15 cellular contexts compared by ENCODE assay signal in the genomic region with DNA sequence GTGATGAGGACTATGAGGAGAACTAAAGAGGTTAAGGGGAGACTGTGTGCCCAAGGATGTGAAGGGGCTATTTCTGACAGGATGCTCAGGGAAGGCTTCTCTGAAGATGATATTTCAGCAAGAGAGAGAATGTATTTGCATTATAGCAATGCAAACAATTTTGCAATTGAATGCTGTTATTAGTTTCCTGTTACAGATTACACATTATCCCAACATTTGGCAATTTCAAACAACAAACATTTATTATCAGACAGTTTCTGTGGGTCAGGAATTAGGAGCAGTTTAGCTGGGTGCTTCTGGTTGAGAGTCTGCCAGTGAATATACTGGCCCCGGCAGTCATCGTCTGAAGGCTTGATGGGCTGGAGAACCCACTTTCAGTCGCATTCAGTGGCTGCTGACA.
DNase-seq lines count a peak whose midpoint lies in the region; ATAC-seq and TF ChIP-seq lines count a peak whose summit lies in the region.
"Had no signal": no experiment of that assay in that cellular context is flagged by ENCODE, and none has a peak within 500 bp of the region (broad histone marks: within the 10 kb centered on the region; RNA-seq: fewer than 3 reads in every experiment).

No MANE protein-coding gene starts in this region.

- H3K27ac ChIP-seq in 22Rv1 (peak overlapping the region; percentile 37; the same call in 1 of the 2 replicates), VCaP (peak overlapping the region; percentile 87), right lobe of liver (peak overlapping the region in 2 of 3 donors; percentile 22 to 49)
- H3K27ac ChIP-seq: A549; BLaER1 treated with 17β-estradiol and CSF1 and Interleukin-3, amounts not matched to agents 10 nM and 100 nM; C4-2B had no signal

- peak; percentile 84 to 90 (median 86) for ATAC-seq in right lobe of liver
- ATAC-seq: A549; CD8-positive, alpha-beta T cell had no signal

- no peak for TF ChIP-seq POLR2A in right lobe of liver (IDR thresholded peaks at IDR 0.05)

- intact Hi-C loops in right lobe of liver (cut with DNase I) = no loop called here

- no peaks in the 10 kb centered on the region for H3K36me3 ChIP-seq in right lobe of liver
- H3K36me3 ChIP-seq: BLaER1 treated with 17β-estradiol and CSF1 and Interleukin-3, amounts not matched to agents 10 nM and 100 nM had no signal

- DNase-seq in right lobe of liver (no peak), dedifferentiated amniotic fluid mesenchymal stem cell (ENCODE audit: extremely low spot score) (no peak), KG1 (lab: John Stamatoyannopoulos, UW) (no peak)
- DNase-seq: AML-193; Caco-2; Calu3; CD4-positive, alpha-beta T cell; CD8-positive, alpha-beta T cell; DMS79 treated with DMSO at 0.1 percent for 48 hours; GF-D8 had no signal

- H3K4me3 ChIP-seq in right lobe of liver = no peak overlapping the region
- H3K4me3 ChIP-seq: A549; BLaER1 treated with 17β-estradiol and CSF1 and Interleukin-3, amounts not matched to agents 10 nM and 100 nM had no signal

- no peak for TF ChIP-seq CTCF in 22Rv1 (IDR thresholded peaks at IDR 0.05)
- TF ChIP-seq CTCF in VCaP (conservative IDR thresholded peaks at IDR 0.05) = no peak
- TF ChIP-seq CTCF in right lobe of liver (IDR thresholded peaks at IDR 0.05) = no peak

- WGBS in right lobe of liver (ENCODE audit: insufficient coverage, low coverage, low lambda C conversion rate, missing lambda C conversion rate) = 36% methylated on average over 2 of the region's 3 CpGs

- no peaks in the 10 kb centered on the region for H3K9me3 ChIP-seq in right lobe of liver
- H3K9me3 ChIP-seq: A549, Caco-2 had no signal

- peaks cover 0 to 15% (median 4%) of the 10 kb centered on the region in 4 donors for H3K4me1 ChIP-seq in right lobe of liver
- H3K4me1 ChIP-seq: A549; BLaER1 treated with 17β-estradiol and CSF1 and Interleukin-3, amounts not matched to agents 10 nM and 100 nM; Caco-2 had no signal

- no peaks in the 10 kb centered on the region for H3K27me3 ChIP-seq in right lobe of liver
- H3K27me3 ChIP-seq: BLaER1 treated with 17β-estradiol and CSF1 and Interleukin-3, amounts not matched to agents 10 nM and 100 nM had no signal

Comparison
In these comparisons a context has a peak if more than half of its experiments do, and no peak if none do; other contexts are left out.
1. H3K27ac ChIP-seq: peak in every context shown above with its lines; median percentile 87 in VCaP; 37 in 22Rv1; 36 in right lobe of liver.